In the genomic region with DNA sequence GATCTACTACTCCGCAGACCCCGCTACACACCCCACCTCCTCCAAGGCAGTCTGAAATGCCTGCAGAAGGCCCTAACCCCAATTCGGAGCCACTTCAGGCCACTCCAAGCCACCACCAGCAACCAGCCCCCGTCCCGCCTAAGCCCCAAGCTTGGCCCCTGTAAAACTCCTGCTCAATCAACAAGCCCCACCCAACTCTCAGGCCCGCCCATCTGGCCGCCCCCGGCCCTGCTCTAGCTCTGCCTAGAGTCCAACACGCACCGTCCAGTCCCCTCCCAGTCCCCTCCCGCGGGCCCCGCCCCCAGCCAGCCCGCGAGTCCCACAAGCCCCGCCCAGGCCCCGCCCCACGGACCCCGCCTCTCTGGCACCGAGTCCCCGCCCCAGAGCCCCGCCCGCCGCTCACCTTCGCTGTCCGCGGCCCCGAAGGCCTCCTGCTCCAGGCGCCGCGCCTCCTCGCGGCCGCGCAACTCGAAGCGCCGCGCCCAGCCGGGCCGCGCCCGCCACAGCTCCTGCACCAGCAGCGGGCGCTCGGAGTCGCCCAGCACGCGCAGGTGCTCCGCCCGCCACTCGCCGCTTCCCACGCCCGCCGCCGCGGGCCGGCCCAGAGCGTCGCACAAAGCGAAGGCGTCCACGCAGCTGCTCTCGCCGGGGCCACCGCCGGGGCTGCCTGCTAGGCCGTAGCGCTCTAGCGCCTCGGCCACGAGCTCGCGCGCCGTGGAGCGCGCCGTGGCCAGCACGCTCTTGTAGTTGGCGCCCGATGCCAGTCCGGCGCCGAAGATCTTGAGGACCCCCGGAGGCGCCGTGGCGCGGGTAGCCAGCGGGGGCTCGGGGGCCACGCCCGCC, we compare ENCODE assay signal across 1 cellular context.
TF ChIP-seq lines count a peak whose summit lies in the region.

No MANE protein-coding gene starts in this region.

TF ChIP-seq in HepG2, 621 proteins besides CTCF, POLR2A, EP300 and RAD21 (continued from another document and continues in another):
- TF ChIP-seq, protein P1, sequence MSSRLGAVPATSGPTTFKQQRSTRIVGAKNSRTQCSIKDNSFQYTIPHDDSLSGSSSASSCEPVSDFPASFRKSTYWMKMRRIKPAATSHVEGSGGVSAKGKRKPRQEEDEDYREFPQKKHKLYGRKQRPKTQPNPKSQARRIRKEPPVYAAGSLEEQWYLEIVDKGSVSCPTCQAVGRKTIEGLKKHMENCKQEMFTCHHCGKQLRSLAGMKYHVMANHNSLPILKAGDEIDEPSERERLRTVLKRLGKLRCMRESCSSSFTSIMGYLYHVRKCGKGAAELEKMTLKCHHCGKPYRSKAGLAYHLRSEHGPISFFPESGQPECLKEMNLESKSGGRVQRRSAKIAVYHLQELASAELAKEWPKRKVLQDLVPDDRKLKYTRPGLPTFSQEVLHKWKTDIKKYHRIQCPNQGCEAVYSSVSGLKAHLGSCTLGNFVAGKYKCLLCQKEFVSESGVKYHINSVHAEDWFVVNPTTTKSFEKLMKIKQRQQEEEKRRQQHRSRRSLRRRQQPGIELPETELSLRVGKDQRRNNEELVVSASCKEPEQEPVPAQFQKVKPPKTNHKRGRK (CRISPR knock-in tag; IDR thresholded peaks at IDR 0.05): no peak
- TF ChIP-seq, protein P2, sequence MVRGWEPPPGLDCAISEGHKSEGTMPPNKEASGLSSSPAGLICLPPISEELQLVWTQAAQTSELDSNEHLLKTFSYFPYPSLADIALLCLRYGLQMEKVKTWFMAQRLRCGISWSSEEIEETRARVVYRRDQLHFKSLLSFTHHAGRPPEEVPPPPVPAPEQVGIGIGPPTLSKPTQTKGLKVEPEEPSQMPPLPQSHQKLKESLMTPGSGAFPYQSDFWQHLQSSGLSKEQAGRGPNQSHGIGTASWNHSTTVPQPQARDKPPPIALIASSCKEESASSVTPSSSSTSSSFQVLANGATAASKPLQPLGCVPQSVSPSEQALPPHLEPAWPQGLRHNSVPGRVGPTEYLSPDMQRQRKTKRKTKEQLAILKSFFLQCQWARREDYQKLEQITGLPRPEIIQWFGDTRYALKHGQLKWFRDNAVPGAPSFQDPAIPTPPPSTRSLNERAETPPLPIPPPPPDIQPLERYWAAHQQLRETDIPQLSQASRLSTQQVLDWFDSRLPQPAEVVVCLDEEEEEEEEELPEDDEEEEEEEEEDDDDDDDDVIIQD (CRISPR knock-in tag; IDR thresholded peaks at IDR 0.05; ENCODE audit: low read depth): no peak
- TF ChIP-seq RNF2 (conservative IDR thresholded peaks at IDR 0.05; ENCODE audit: low read depth) (peak; percentile 79; the same call in 1 of the 2 replicates), U2AF1 (optimal IDR thresholded peaks at IDR 0.05; ENCODE audit: low read depth, low read length) (no peak), NR2F2 (IDR thresholded peaks at IDR 0.05; ENCODE audit: borderline replicate concordance, low read depth) (no peak), MTA3 (CRISPR knock-in tag; IDR thresholded peaks at IDR 0.05) (no peak), NFRKB (IDR thresholded peaks at IDR 0.05) (no peak), HMG20A (CRISPR knock-in tag; IDR thresholded peaks at IDR 0.05; ENCODE audit: borderline replicate concordance) (no peak), ZNF780A (CRISPR knock-in tag; IDR thresholded peaks at IDR 0.05) (no peak), ZFP41 (CRISPR knock-in tag; IDR thresholded peaks at IDR 0.05; ENCODE audit: borderline replicate concordance) (no peak), ZNF430 (CRISPR knock-in tag; IDR thresholded peaks at IDR 0.05) (no peak), FOXK1 (CRISPR knock-in tag; IDR thresholded peaks at IDR 0.05; ENCODE audit: borderline replicate concordance, low read depth) (no peak), SMAD3 (CRISPR knock-in tag; IDR thresholded peaks at IDR 0.05) (no peak), KLF11 (CRISPR knock-in tag; IDR thresholded peaks at IDR 0.05) (no peak), KLF9 (CRISPR knock-in tag; IDR thresholded peaks at IDR 0.05; ENCODE audit: low read depth) (no peak), ZNF564 (CRISPR knock-in tag; IDR thresholded peaks at IDR 0.05) (peak; percentile 85; the same call in 1 of the 2 replicates), ZNF235 (CRISPR knock-in tag; IDR thresholded peaks at IDR 0.05; ENCODE audit: borderline replicate concordance) (no peak), ZNF768 (CRISPR knock-in tag; IDR thresholded peaks at IDR 0.05) (no peak; the same call in 1 of the 2 replicates), ETV5 (CRISPR knock-in tag; IDR thresholded peaks at IDR 0.05; ENCODE audit: borderline replicate concordance) (no peak), FOXA1 (IDR thresholded peaks at IDR 0.05) (no peak), FOXA1 (CRISPR knock-in tag; IDR thresholded peaks at IDR 0.05) (peak; percentile 71), MYC (CRISPR knock-in tag; IDR thresholded peaks at IDR 0.05; ENCODE audit: borderline replicate concordance) (no peak; the same call in 1 of the 2 replicates), SNRNP70 (IDR thresholded peaks at IDR 0.05; ENCODE audit: low read depth, low read length) (no peak), ZNF652 (CRISPR knock-in tag; IDR thresholded peaks at IDR 0.05; ENCODE audit: borderline replicate concordance, low read depth) (no peak), ZNF776 (CRISPR knock-in tag; IDR thresholded peaks at IDR 0.05) (peak; percentile 93; the same call in 1 of the 2 replicates), HOXA3 (CRISPR knock-in tag; IDR thresholded peaks at IDR 0.05) (peak; percentile 81), ZNF782 (CRISPR knock-in tag; IDR thresholded peaks at IDR 0.05; ENCODE audit: borderline replicate concordance) (no peak), ZBTB42 (CRISPR knock-in tag; IDR thresholded peaks at IDR 0.05) (no peak)
- TF ChIP-seq, protein P3, sequence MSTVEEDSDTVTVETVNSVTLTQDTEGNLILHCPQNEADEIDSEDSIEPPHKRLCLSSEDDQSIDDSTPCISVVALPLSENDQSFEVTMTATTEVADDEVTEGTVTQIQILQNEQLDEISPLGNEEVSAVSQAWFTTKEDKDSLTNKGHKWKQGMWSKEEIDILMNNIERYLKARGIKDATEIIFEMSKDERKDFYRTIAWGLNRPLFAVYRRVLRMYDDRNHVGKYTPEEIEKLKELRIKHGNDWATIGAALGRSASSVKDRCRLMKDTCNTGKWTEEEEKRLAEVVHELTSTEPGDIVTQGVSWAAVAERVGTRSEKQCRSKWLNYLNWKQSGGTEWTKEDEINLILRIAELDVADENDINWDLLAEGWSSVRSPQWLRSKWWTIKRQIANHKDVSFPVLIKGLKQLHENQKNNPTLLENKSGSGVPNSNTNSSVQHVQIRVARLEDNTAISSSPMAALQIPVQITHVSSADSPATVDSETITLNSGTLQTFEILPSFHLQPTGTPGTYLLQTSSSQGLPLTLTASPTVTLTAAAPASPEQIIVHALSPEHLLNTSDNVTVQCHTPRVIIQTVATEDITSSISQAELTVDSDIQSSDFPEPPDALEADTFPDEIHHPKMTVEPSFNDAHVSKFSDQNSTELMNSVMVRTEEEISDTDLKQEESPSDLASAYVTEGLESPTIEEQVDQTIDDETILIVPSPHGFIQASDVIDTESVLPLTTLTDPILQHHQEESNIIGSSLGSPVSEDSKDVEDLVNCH (CRISPR knock-in tag; IDR thresholded peaks at IDR 0.05): no peak
- TF ChIP-seq, protein P4, sequence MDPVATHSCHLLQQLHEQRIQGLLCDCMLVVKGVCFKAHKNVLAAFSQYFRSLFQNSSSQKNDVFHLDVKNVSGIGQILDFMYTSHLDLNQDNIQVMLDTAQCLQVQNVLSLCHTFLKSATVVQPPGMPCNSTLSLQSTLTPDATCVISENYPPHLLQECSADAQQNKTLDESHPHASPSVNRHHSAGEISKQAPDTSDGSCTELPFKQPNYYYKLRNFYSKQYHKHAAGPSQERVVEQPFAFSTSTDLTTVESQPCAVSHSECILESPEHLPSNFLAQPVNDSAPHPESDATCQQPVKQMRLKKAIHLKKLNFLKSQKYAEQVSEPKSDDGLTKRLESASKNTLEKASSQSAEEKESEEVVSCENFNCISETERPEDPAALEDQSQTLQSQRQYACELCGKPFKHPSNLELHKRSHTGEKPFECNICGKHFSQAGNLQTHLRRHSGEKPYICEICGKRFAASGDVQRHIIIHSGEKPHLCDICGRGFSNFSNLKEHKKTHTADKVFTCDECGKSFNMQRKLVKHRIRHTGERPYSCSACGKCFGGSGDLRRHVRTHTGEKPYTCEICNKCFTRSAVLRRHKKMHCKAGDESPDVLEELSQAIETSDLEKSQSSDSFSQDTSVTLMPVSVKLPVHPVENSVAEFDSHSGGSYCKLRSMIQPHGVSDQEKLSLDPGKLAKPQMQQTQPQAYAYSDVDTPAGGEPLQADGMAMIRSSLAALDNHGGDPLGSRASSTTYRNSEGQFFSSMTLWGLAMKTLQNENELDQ (CRISPR knock-in tag; IDR thresholded peaks at IDR 0.05; ENCODE audit: borderline replicate concordance): no peak
- TF ChIP-seq, protein P5, sequence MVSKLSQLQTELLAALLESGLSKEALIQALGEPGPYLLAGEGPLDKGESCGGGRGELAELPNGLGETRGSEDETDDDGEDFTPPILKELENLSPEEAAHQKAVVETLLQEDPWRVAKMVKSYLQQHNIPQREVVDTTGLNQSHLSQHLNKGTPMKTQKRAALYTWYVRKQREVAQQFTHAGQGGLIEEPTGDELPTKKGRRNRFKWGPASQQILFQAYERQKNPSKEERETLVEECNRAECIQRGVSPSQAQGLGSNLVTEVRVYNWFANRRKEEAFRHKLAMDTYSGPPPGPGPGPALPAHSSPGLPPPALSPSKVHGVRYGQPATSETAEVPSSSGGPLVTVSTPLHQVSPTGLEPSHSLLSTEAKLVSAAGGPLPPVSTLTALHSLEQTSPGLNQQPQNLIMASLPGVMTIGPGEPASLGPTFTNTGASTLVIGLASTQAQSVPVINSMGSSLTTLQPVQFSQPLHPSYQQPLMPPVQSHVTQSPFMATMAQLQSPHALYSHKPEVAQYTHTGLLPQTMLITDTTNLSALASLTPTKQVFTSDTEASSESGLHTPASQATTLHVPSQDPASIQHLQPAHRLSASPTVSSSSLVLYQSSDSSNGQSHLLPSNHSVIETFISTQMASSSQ (IDR thresholded peaks at IDR 0.05; ENCODE audit: low read depth): no peak
- TF ChIP-seq, protein P5 (CRISPR knock-in tag; IDR thresholded peaks at IDR 0.05; ENCODE audit: borderline replicate concordance): peak; percentile 43; the same call in 1 of the 2 replicates
- TF ChIP-seq, protein P6, sequence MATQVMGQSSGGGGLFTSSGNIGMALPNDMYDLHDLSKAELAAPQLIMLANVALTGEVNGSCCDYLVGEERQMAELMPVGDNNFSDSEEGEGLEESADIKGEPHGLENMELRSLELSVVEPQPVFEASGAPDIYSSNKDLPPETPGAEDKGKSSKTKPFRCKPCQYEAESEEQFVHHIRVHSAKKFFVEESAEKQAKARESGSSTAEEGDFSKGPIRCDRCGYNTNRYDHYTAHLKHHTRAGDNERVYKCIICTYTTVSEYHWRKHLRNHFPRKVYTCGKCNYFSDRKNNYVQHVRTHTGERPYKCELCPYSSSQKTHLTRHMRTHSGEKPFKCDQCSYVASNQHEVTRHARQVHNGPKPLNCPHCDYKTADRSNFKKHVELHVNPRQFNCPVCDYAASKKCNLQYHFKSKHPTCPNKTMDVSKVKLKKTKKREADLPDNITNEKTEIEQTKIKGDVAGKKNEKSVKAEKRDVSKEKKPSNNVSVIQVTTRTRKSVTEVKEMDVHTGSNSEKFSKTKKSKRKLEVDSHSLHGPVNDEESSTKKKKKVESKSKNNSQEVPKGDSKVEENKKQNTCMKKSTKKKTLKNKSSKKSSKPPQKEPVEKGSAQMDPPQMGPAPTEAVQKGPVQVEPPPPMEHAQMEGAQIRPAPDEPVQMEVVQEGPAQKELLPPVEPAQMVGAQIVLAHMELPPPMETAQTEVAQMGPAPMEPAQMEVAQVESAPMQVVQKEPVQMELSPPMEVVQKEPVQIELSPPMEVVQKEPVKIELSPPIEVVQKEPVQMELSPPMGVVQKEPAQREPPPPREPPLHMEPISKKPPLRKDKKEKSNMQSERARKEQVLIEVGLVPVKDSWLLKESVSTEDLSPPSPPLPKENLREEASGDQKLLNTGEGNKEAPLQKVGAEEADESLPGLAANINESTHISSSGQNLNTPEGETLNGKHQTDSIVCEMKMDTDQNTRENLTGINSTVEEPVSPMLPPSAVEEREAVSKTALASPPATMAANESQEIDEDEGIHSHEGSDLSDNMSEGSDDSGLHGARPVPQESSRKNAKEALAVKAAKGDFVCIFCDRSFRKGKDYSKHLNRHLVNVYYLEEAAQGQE (IDR thresholded peaks at IDR 0.05; ENCODE audit: borderline replicate concordance in 1 of 2, low read depth in 1 of 2, low read length in 2 of 2): no peak
